15 cellular contexts compared by ENCODE assay signal in the genomic region with DNA sequence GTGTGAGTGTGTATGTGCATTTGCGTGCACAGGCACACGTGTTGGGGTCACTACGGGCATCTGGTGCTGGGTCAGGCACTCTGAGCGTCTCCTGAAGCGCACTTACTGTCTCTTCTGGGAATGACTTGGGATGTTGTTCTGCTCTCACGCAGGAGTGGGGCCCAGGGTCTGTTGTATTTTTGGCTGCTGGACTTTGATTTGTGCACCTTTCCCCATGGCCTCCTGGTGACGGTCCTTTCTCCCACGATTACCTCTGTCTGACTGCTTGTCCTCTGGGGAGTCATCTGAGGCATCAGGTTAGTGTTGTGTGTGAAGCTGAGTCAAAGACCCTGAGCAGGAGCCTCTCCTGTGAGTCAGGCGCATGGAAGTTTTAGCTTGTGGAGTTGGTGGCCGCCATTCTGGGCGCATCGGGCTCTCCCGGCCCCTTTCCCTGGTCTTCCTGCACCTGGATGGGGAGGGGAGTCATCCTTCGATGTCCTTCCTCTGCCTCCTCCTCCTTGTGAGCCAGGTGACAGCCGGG.
DNase-seq lines count a peak whose midpoint lies in the region; ATAC-seq, FAIRE-seq and TF ChIP-seq lines count a peak whose summit lies in the region.
"Had no signal": no experiment of that assay in that cellular context is flagged by ENCODE, and none has a peak within 500 bp of the region (broad histone marks: within the 10 kb centered on the region; RNA-seq: fewer than 3 reads in every experiment).

No MANE protein-coding gene starts in this region.

- ATAC-seq in T-helper 17 cell (no peak), HG03432 (IDR thresholded peaks at IDR 0.05; ENCODE audit: unreplicated experiment) (no peak), GM21576 (IDR thresholded peaks at IDR 0.05; ENCODE audit: unreplicated experiment) (no peak)

- no peak for FAIRE-seq in GM19239 (lab: Jason Lieb, UNC)

- no peaks in the 10 kb centered on the region for H3K9me3 Mint-ChIP-seq in endothelial cell (ENCODE audit: unreplicated experiment)
- H3K9me3 Mint-ChIP-seq in neural progenitor cell = no peaks in the 10 kb centered on the region

- H3K36me3 ChIP-seq in BLaER1 (no peaks in the 10 kb centered on the region; the same call in 1 of the 2 replicates), neural progenitor cell (no peaks in the 10 kb centered on the region)
- H3K36me3 ChIP-seq: SJCRH30 had no signal

- no peak overlapping the region for H2AFZ ChIP-seq in neural progenitor cell (replicated peaks)

- H4K20me1 ChIP-seq in BLaER1 (peaks cover 100% of the 10 kb centered on the region), neural progenitor cell (ENCODE audit: low read depth) (peaks cover 93% of the 10 kb centered on the region)

- no peaks in the 10 kb centered on the region for H3K9me3 ChIP-seq in BLaER1
- H3K9me3 ChIP-seq in T-helper 17 cell (ENCODE audit: control insufficient read depth, low read length, poor library complexity, severe bottlenecking) = no peaks in the 10 kb centered on the region
- H3K9me3 ChIP-seq in neural progenitor cell (ENCODE audit: low read depth) = no peaks in the 10 kb centered on the region
- H3K9me3 ChIP-seq: SJCRH30 had no signal

- H3K4me1 Mint-ChIP-seq in T-helper 17 cell (peaks cover 26% of the 10 kb centered on the region), endothelial cell (ENCODE audit: unreplicated experiment) (peaks cover 19% of the 10 kb centered on the region), neural progenitor cell (peaks cover 21% of the 10 kb centered on the region)

- H3K27me3 Mint-ChIP-seq in T-helper 17 cell (no peaks in the 10 kb centered on the region), endothelial cell (ENCODE audit: unreplicated experiment) (peaks cover 10% of the 10 kb centered on the region), neural progenitor cell (ENCODE audit: insufficient read depth, low read depth) (peaks cover 1% of the 10 kb centered on the region)

- peak overlapping the region; percentile 91 for H3K4me2 ChIP-seq in BLaER1
- H3K4me2 ChIP-seq in neural progenitor cell = no peak overlapping the region

- H3K4me3 Mint-ChIP-seq in T-helper 17 cell = no peak overlapping the region
- H3K4me3 Mint-ChIP-seq in endothelial cell (ENCODE audit: unreplicated experiment) = peak overlapping the region; percentile 57
- no peak overlapping the region for H3K4me3 Mint-ChIP-seq in neural progenitor cell

- H3K4me3 ChIP-seq in BLaER1 = no peak overlapping the region
- H3K4me3 ChIP-seq in neural progenitor cell = no peak overlapping the region
- H3K4me3 ChIP-seq: SJCRH30 had no signal

- H3K4me1 ChIP-seq in BLaER1 (peaks cover 98% of the 10 kb centered on the region), neural progenitor cell (peaks cover 12% of the 10 kb centered on the region)

- no peak overlapping the region for H3K27ac ChIP-seq in BLaER1
- H3K27ac ChIP-seq in neural progenitor cell = no peak overlapping the region
- H3K27ac ChIP-seq: SJCRH30 had no signal

- H3K27me3 ChIP-seq in BLaER1 (no peaks in the 10 kb centered on the region), neural progenitor cell (no peaks in the 10 kb centered on the region)
- H3K27me3 ChIP-seq: SJCRH30 had no signal

- H3K9ac ChIP-seq in BLaER1 = no peak overlapping the region
- no peak overlapping the region for H3K9ac ChIP-seq in neural progenitor cell

- H3K27ac Mint-ChIP-seq in T-helper 17 cell (peak overlapping the region; percentile 98), endothelial cell (ENCODE audit: unreplicated experiment) (peak overlapping the region; percentile 18), neural progenitor cell (peak overlapping the region; percentile 76)

- H3F3A ChIP-seq in neural progenitor cell (ENCODE audit: low read depth) = no peaks in the 10 kb centered on the region

- TF ChIP-seq CTCF in endothelial cell (IDR thresholded peaks at IDR 0.05; ENCODE audit: unreplicated experiment) = no peak
- TF ChIP-seq CTCF in neural progenitor cell (IDR thresholded peaks at IDR 0.05) = no peak

- H3K36me3 Mint-ChIP-seq in T-helper 17 cell (ENCODE audit: low read depth) = no peaks in the 10 kb centered on the region
- H3K36me3 Mint-ChIP-seq in endothelial cell (ENCODE audit: low read depth, unreplicated experiment) = peaks cover 4% of the 10 kb centered on the region
- no peaks in the 10 kb centered on the region for H3K36me3 Mint-ChIP-seq in neural progenitor cell

- H3K79me2 ChIP-seq in neural progenitor cell (ENCODE audit: low read depth) = peaks cover 77% of the 10 kb centered on the region

- no peak for DNase-seq in T-helper 17 cell
- no peak for DNase-seq in endothelial cell (ENCODE audit: low spot score)
- no peak for DNase-seq in neural progenitor cell (ENCODE audit: low spot score)
- no peak for DNase-seq in GM19239 (ENCODE audit: insufficient read length, low spot score)
- DNase-seq in activated CD8-positive, alpha-beta memory T cell treated with anti-CD3 and anti-CD28 coated beads, Interleukin-2, amount 50 U/mL, for 48 hours = no peak
- DNase-seq: activated gamma-delta T cell treated with Interleukin-2 at 50 U/mL for 16 hours; COR-L47; NCI-H2081; NCI-H526; SJCRH30; stimulated activated CD4-positive, alpha-beta T cell treated with anti-CD3 and anti-CD28 coated beads, Interleukin-12 subunit alpha, Interleukin-12 subunit beta, amount 100 ng/mL, for 4 hours; stimulated activated naive CD4-positive, alpha-beta T cell had no signal

Comparison
In these comparisons a context has a peak if more than half of its experiments do, and no peak if none do; other contexts are left out.
1. H3K27ac Mint-ChIP-seq: peak in every context shown above with its lines; median percentile 98 in T-helper 17 cell; 76 in neural progenitor cell; 18 in endothelial cell.